ENCODE assay signal across 1 cellular context in genomic region chr6:152982768-152983636, GRCh38.
TF ChIP-seq lines count a peak whose summit lies in the region.

FBXO5 (minus strand) TSS chr6:152983041; CDS start chr6:152982959, 82 bp downstream.

TF ChIP-seq in HepG2, 621 proteins besides CTCF, POLR2A, EP300 and RAD21 (continued from another document and continues in another):
- TF ChIP-seq PRDM15 (CRISPR knock-in tag; IDR thresholded peaks at IDR 0.05): peak; percentile 75
- peak; percentile 75 for TF ChIP-seq ZBTB26 (CRISPR knock-in tag; IDR thresholded peaks at IDR 0.05; ENCODE audit: borderline replicate concordance)
- no peak for TF ChIP-seq TBP (CRISPR knock-in tag; IDR thresholded peaks at IDR 0.05)
- TF ChIP-seq ZKSCAN5 (CRISPR knock-in tag; IDR thresholded peaks at IDR 0.05): no peak
- peak; percentile 89; the same call in 1 of the 2 replicates for TF ChIP-seq AHR (CRISPR knock-in tag; IDR thresholded peaks at IDR 0.05)
- TF ChIP-seq RFX5 (IDR thresholded peaks at IDR 0.05; ENCODE audit: low read depth, low read length): no peak
- peak; percentile 7; the same call in 1 of the 2 replicates for TF ChIP-seq ISL2 (CRISPR knock-in tag; IDR thresholded peaks at IDR 0.05)
- no peak for TF ChIP-seq MTF2 (CRISPR knock-in tag; IDR thresholded peaks at IDR 0.05; ENCODE audit: borderline replicate concordance)
- 0 out of 2 replicates have a peak, but pooled peaks have one; percentile 60 for TF ChIP-seq ZBTB39 (CRISPR knock-in tag; IDR thresholded peaks at IDR 0.05)
- no peak for TF ChIP-seq NR1H2 (CRISPR knock-in tag; IDR thresholded peaks at IDR 0.05; ENCODE audit: borderline replicate concordance, low read depth)
- TF ChIP-seq SNRNP70 (IDR thresholded peaks at IDR 0.05; ENCODE audit: low read depth, low read length): no peak
- no peak for TF ChIP-seq CHD4 (IDR thresholded peaks at IDR 0.05; ENCODE audit: borderline replicate concordance, low read length)
- TF ChIP-seq MTF1 (CRISPR knock-in tag; IDR thresholded peaks at IDR 0.05): no peak
- peak; percentile 22; the same call in 1 of the 2 replicates for TF ChIP-seq ATF2 (CRISPR knock-in tag; IDR thresholded peaks at IDR 0.05)
- TF ChIP-seq ZNF580 (CRISPR knock-in tag; IDR thresholded peaks at IDR 0.05; ENCODE audit: borderline replicate concordance, low read depth): no peak
- TF ChIP-seq ZSCAN20 (CRISPR knock-in tag; IDR thresholded peaks at IDR 0.05; ENCODE audit: borderline replicate concordance): peak; percentile 86
- TF ChIP-seq PAWR (CRISPR knock-in tag; IDR thresholded peaks at IDR 0.05; ENCODE audit: borderline replicate concordance): peak; percentile 97; the same call in 1 of the 2 replicates
- TF ChIP-seq ZNF550 (CRISPR knock-in tag; IDR thresholded peaks at IDR 0.05; ENCODE audit: borderline replicate concordance): no peak
- TF ChIP-seq ZNF318 (CRISPR knock-in tag; IDR thresholded peaks at IDR 0.05): 0 out of 2 replicates have a peak, but pooled peaks have one; percentile 63
- no peak for TF ChIP-seq ZNF646 (CRISPR knock-in tag; IDR thresholded peaks at IDR 0.05)
- peak; percentile 62 for TF ChIP-seq PHF21A (CRISPR knock-in tag; IDR thresholded peaks at IDR 0.05)
- 0 out of 2 replicates have a peak, but pooled peaks have one; percentile 70 for TF ChIP-seq ARID2 (CRISPR knock-in tag; IDR thresholded peaks at IDR 0.05; ENCODE audit: borderline replicate concordance)
- TF ChIP-seq NCOA1 (CRISPR knock-in tag; IDR thresholded peaks at IDR 0.05): peak; percentile 77; the same call in 1 of the 2 replicates
- TF ChIP-seq PPARG (CRISPR knock-in tag; conservative IDR thresholded peaks at IDR 0.05): no peak; the same call in 1 of the 2 replicates
- TF ChIP-seq LCORL (IDR thresholded peaks at IDR 0.05): no peak
- peak; percentile 38 for TF ChIP-seq LCORL (CRISPR knock-in tag; IDR thresholded peaks at IDR 0.05)
- TF ChIP-seq MYNN (CRISPR knock-in tag; IDR thresholded peaks at IDR 0.05; ENCODE audit: low read depth): peak; percentile 91; the same call in 1 of the 2 replicates
- TF ChIP-seq HNRNPK (IDR thresholded peaks at IDR 0.05; ENCODE audit: low read depth, low read length, poor library complexity, severe bottlenecking): peak; percentile 24
- no peak for TF ChIP-seq JUN (CRISPR knock-in tag; IDR thresholded peaks at IDR 0.05)
- 0 out of 2 replicates have a peak, but pooled peaks have one; percentile 86 for TF ChIP-seq ZNF790 (CRISPR knock-in tag; IDR thresholded peaks at IDR 0.05; ENCODE audit: borderline replicate concordance)
- no peak for TF ChIP-seq SETDB1 (CRISPR knock-in tag; IDR thresholded peaks at IDR 0.05; ENCODE audit: borderline replicate concordance)
